16 cellular contexts compared by ENCODE assay signal in genomic region chr1:228344631-228345072, GRCh38.
DNase-seq lines count a peak whose midpoint lies in the region; ATAC-seq, FAIRE-seq and TF ChIP-seq lines count a peak whose summit lies in the region.
"Had no signal": no experiment of that assay in that cellular context is flagged by ENCODE, and none has a peak within 500 bp of the region (broad histone marks: within the 10 kb centered on the region; RNA-seq: fewer than 3 reads in every experiment).

No MANE protein-coding gene starts in this region.

- CTCF ChIA-PET in naive thymus-derived CD4-positive, alpha-beta T cell (lab: Charles Lee), result no interaction called here

- intact Hi-C loops in naive thymus-derived CD4-positive, alpha-beta T cell (cut with micrococcal nuclease), result no loop called here

- H3K27ac ChIP-seq in naive thymus-derived CD4-positive, alpha-beta T cell (ENCODE audit: low read depth, low read length), result no peak overlapping the region
- H3K27ac ChIP-seq: epithelial cell of prostate, heart right ventricle had no signal

- no peak overlapping the region for H3K4me3 ChIP-seq in bronchial epithelial cell (ENCODE audit: low read depth, low read length)
- no peak overlapping the region for H3K4me3 ChIP-seq in naive thymus-derived CD4-positive, alpha-beta T cell (ENCODE audit: low read length)
- H3K4me3 ChIP-seq: heart right ventricle had no signal

- no peaks in the 10 kb centered on the region for H3K4me1 ChIP-seq in naive thymus-derived CD4-positive, alpha-beta T cell (ENCODE audit: control insufficient read depth in 2 of 2, insufficient read depth in 2 of 2, low read length in 2 of 2)

- H3K4me1 Mint-ChIP-seq in naive thymus-derived CD4-positive, alpha-beta T cell, result peaks cover 0 to 4% (median 0%) of the 10 kb centered on the region in 7 donors
- no peaks in the 10 kb centered on the region for H3K4me1 Mint-ChIP-seq in stimulated activated effector memory CD8-positive, alpha-beta T cell treated with anti-CD3 and anti-CD28 coated beads, Interleukin-12 subunit alpha, Interleukin-12 subunit beta, amount 100 ng/mL, for 72 hours
- H3K4me1 Mint-ChIP-seq: central memory CD8-positive, alpha-beta T cell; T-cell had no signal

- peaks cover 0 to 8% (median 0%) of the 10 kb centered on the region in 3 experiments for H3K9me3 ChIP-seq in naive thymus-derived CD4-positive, alpha-beta T cell (ENCODE audit: control insufficient read depth in 2 of 3, low read length in 3 of 3)

- no peaks in the 10 kb centered on the region for H3K27me3 ChIP-seq in bronchial epithelial cell (ENCODE audit: control insufficient read depth, insufficient read depth, low read length)
- no peaks in the 10 kb centered on the region for H3K27me3 ChIP-seq in naive thymus-derived CD4-positive, alpha-beta T cell (ENCODE audit: control insufficient read depth in 2 of 2, insufficient read depth in 2 of 2, low read length in 2 of 2)
- H3K27me3 ChIP-seq: heart right ventricle had no signal

- H3K27me3 Mint-ChIP-seq in naive thymus-derived CD4-positive, alpha-beta T cell, result no peaks in the 10 kb centered on the region
- H3K27me3 Mint-ChIP-seq: central memory CD8-positive, alpha-beta T cell; T-cell had no signal

- no peaks in the 10 kb centered on the region for H3K36me3 ChIP-seq in bronchial epithelial cell (ENCODE audit: control insufficient read depth, insufficient read depth, low read length)
- H3K36me3 ChIP-seq in naive thymus-derived CD4-positive, alpha-beta T cell (ENCODE audit: control insufficient read depth in 2 of 3, insufficient read depth in 3 of 3, low read length in 3 of 3), result peaks cover 0 to 35% (median 0%) of the 10 kb centered on the region in 3 experiments

- no peak overlapping the region for H3K27ac Mint-ChIP-seq in naive thymus-derived CD4-positive, alpha-beta T cell
- H3K27ac Mint-ChIP-seq in stimulated activated effector memory CD8-positive, alpha-beta T cell treated with anti-CD3 and anti-CD28 coated beads, Interleukin-12 subunit alpha, Interleukin-12 subunit beta, amount 100 ng/mL, for 72 hours, result no peak overlapping the region
- H3K27ac Mint-ChIP-seq: T-cell had no signal

- no peak overlapping the region for H3K4me3 Mint-ChIP-seq in naive thymus-derived CD4-positive, alpha-beta T cell
- H3K4me3 Mint-ChIP-seq in stimulated activated effector memory CD8-positive, alpha-beta T cell treated with anti-CD3 and anti-CD28 coated beads, Interleukin-12 subunit alpha, Interleukin-12 subunit beta, amount 100 ng/mL, for 72 hours, result no peak overlapping the region
- H3K4me3 Mint-ChIP-seq: central memory CD8-positive, alpha-beta T cell; T-cell had no signal

- TF ChIP-seq CTCF in bronchial epithelial cell (IDR thresholded peaks at IDR 0.05; ENCODE audit: insufficient read depth, low read length, severe bottlenecking) (no peak), omental fat pad (IDR thresholded peaks at IDR 0.05) (no peak)

- peak; percentile 5 for ATAC-seq in naive thymus-derived CD4-positive, alpha-beta T cell
- no peak for ATAC-seq in omental fat pad (ENCODE audit: low FRiP score)
- ATAC-seq in stimulated activated effector memory CD8-positive, alpha-beta T cell treated with anti-CD3 and anti-CD28 coated beads, Interleukin-12 subunit alpha, Interleukin-12 subunit beta, amount 100 ng/mL, for 72 hours, result no peak
- ATAC-seq: stimulated activated naive CD8-positive, alpha-beta T cell treated with anti-CD3 and anti-CD28 coated beads, Interleukin-15, Interleukin-2, amounts not matched to agents 100 U/mL and 50 U/mL, for 24 hours; T-cell had no signal

- peak; percentile 95 for DNase-seq in A172 (ENCODE audit: low spot score)
- DNase-seq in HK-2 (ENCODE audit: unreplicated experiment), result peak; percentile 68
- peak; percentile 49 for DNase-seq in bronchial epithelial cell (ENCODE audit: low read depth)
- DNase-seq in naive thymus-derived CD4-positive, alpha-beta T cell, result no peak
- no peak for DNase-seq in erythroblast (lab: John Stamatoyannopoulos, UW)
- no peak for DNase-seq in omental fat pad (ENCODE audit: low spot score)
- no peak for DNase-seq in NCI-H2171 treated with DMSO at 0.1 percent for 48 hours (lab: John Stamatoyannopoulos, UW)
- no peak for DNase-seq in stimulated activated effector memory CD8-positive, alpha-beta T cell treated with anti-CD3 and anti-CD28 coated beads, Interleukin-12 subunit alpha, Interleukin-12 subunit beta, amount 100 ng/mL, for 72 hours (ENCODE audit: low spot score in 2 of 2)
- DNase-seq: activated CD8-positive, alpha-beta memory T cell treated with anti-CD3 and anti-CD28 coated beads, Interleukin-2, amount 50 U/mL, for 4 hours; KBM-7; NCI-H1694; stimulated activated naive CD8-positive, alpha-beta T cell treated with anti-CD3 and anti-CD28 coated beads, Interleukin-15, Interleukin-2, amounts not matched to agents 100 U/mL and 50 U/mL, for 24 hours had no signal

- POLR2A ChIA-PET in naive thymus-derived CD4-positive, alpha-beta T cell (lab: Charles Lee), result no interaction called here

- H3K36me3 Mint-ChIP-seq in naive thymus-derived CD4-positive, alpha-beta T cell, result peaks cover 9 to 29% (median 15%) of the 10 kb centered on the region in 5 donors
- H3K36me3 Mint-ChIP-seq in stimulated activated effector memory CD8-positive, alpha-beta T cell treated with anti-CD3 and anti-CD28 coated beads, Interleukin-12 subunit alpha, Interleukin-12 subunit beta, amount 100 ng/mL, for 72 hours, result no peaks in the 10 kb centered on the region

- FAIRE-seq in bronchial epithelial cell (lab: Jason Lieb, UNC), result no peak

- H3K9me3 Mint-ChIP-seq in naive thymus-derived CD4-positive, alpha-beta T cell, result peaks cover 0 to 11% (median 0%) of the 10 kb centered on the region in 11 donors
- no peaks in the 10 kb centered on the region for H3K9me3 Mint-ChIP-seq in stimulated activated effector memory CD8-positive, alpha-beta T cell treated with anti-CD3 and anti-CD28 coated beads, Interleukin-12 subunit alpha, Interleukin-12 subunit beta, amount 100 ng/mL, for 72 hours
- H3K9me3 Mint-ChIP-seq: central memory CD8-positive, alpha-beta T cell had no signal

- no peak for TF ChIP-seq POLR2A in erythroblast (IDR thresholded peaks at IDR 0.05; ENCODE audit: low read length)

Comparison
In these comparisons a context has a peak if more than half of its experiments do, and no peak if none do; other contexts are left out.
1. DNase-seq: peak in A172 (single experiment), HK-2 (single experiment) and bronchial epithelial cell (single experiment); none in naive thymus-derived CD4-positive, alpha-beta T cell (0 of 9), erythroblast (0 of 2), omental fat pad (single experiment), NCI-H2171 treated with DMSO at 0.1 percent for 48 hours (single experiment) and stimulated activated effector memory CD8-positive, alpha-beta T cell treated with anti-CD3 and anti-CD28 coated beads, Interleukin-12 subunit alpha, Interleukin-12 subunit beta, amount 100 ng/mL, for 72 hours (0 of 2).